In genomic region chr4:52588771-52589591, GRCh38 we compare ENCODE assay signal across 10 cellular contexts.
A peak's percentile ranks its signal among the peaks of the same experiment; 100 is the strongest.
DNase-seq lines count a peak whose midpoint lies in the region; ATAC-seq and TF ChIP-seq lines count a peak whose summit lies in the region.
"Had no signal": no experiment of that assay in that cellular context is flagged by ENCODE, and none has a peak within 500 bp of the region (broad histone marks: within the 10 kb centered on the region; RNA-seq: fewer than 3 reads in every experiment).

No MANE protein-coding gene starts in this region.

- H3K9ac ChIP-seq in Loucy (ENCODE audit: low read depth, low read length, poor library complexity, severe bottlenecking) = no peak overlapping the region

- TF ChIP-seq CTCF in Loucy (conservative IDR thresholded peaks at IDR 0.05; ENCODE audit: low read length) (no peak), fibroblast of pulmonary artery (IDR thresholded peaks at IDR 0.05; ENCODE audit: low read length, missing control alignments) (no peak)

- H3K4me3 ChIP-seq in Loucy (ENCODE audit: low read length, poor library complexity, severe bottlenecking) (no peak overlapping the region), fibroblast of pulmonary artery (replicated peaks; ENCODE audit: low read depth, low read length) (no peak overlapping the region)
- H3K4me3 ChIP-seq: lower lobe of right lung, tibial nerve had no signal

- H3K4me2 ChIP-seq in Loucy (ENCODE audit: low read depth, low read length, poor library complexity, severe bottlenecking) = peak overlapping the region; percentile 26

- no peaks in the 10 kb centered on the region for H4K20me1 ChIP-seq in Loucy (ENCODE audit: insufficient read depth, low read length, poor library complexity, severe bottlenecking)

- H3K4me1 ChIP-seq in Loucy (ENCODE audit: insufficient read depth, low read length, poor library complexity, severe bottlenecking) = peaks cover 15% of the 10 kb centered on the region
- H3K4me1 ChIP-seq: lower lobe of right lung, tibial nerve had no signal

- no peak overlapping the region for H2AFZ ChIP-seq in Loucy (ENCODE audit: low read length)

- no peak for ATAC-seq in GM19023 (IDR thresholded peaks at IDR 0.05; ENCODE audit: unreplicated experiment)
- no peak for ATAC-seq in GM19035 (IDR thresholded peaks at IDR 0.05; ENCODE audit: unreplicated experiment)
- ATAC-seq in HG03565 (IDR thresholded peaks at IDR 0.05; ENCODE audit: unreplicated experiment) = no peak

- H3F3A ChIP-seq in Loucy (ENCODE audit: low read depth) = no peaks in the 10 kb centered on the region

- H3K9me2 ChIP-seq in Loucy (replicated peaks; ENCODE audit: low read depth, low read length) = no peaks in the 10 kb centered on the region

- H3K9me3 ChIP-seq in Loucy (ENCODE audit: insufficient read depth, low read depth, low read length) = no peaks in the 10 kb centered on the region
- H3K9me3 ChIP-seq: lower lobe of right lung, tibial nerve had no signal

- no peaks in the 10 kb centered on the region for H3K79me2 ChIP-seq in Loucy (ENCODE audit: insufficient read depth, low read length)

- no peaks in the 10 kb centered on the region for H3K36me3 ChIP-seq in Loucy (ENCODE audit: insufficient read depth, low read length)
- H3K36me3 ChIP-seq: lower lobe of right lung had no signal

- DNase-seq in activated CD8-positive, alpha-beta memory T cell treated with anti-CD3 and anti-CD28 coated beads, Interleukin-2, amount 50 U/mL, for 48 hours = peak; percentile 56
- peak; percentile 87 for DNase-seq in fibroblast of pulmonary artery (ENCODE audit: low read depth)
- DNase-seq in stimulated activated CD8-positive, alpha-beta memory T cell treated with anti-CD3 and anti-CD28 coated beads, Interleukin-12 subunit alpha, Interleukin-12 subunit beta, amount 100 ng/mL, for 1 hour (ENCODE audit: low read depth) = peak; percentile 21
- no peak for DNase-seq in dedifferentiated amniotic fluid mesenchymal stem cell (ENCODE audit: extremely low spot score)
- DNase-seq: lower lobe of right lung had no signal

- H3K27me3 ChIP-seq in Loucy (ENCODE audit: insufficient read depth, low read length, poor library complexity, severe bottlenecking) = no peaks in the 10 kb centered on the region
- H3K27me3 ChIP-seq: tibial nerve had no signal
